Comparison of ENCODE assay signal across 3 cellular contexts in genomic region chr12:25965682-25966081, GRCh38.
"Had no signal": no experiment of that assay in that cellular context is flagged by ENCODE, and none has a peak within 500 bp of the region (broad histone marks: within the 10 kb centered on the region; RNA-seq: fewer than 3 reads in every experiment).

No MANE protein-coding gene starts in this region.

- H3K4me3 ChIP-seq: GM12878 had no signal

- DNase-seq: GDM1, GF-D8 had no signal

- ATAC-seq: GM12878 had no signal
